8 cellular contexts compared by ENCODE assay signal in genomic region chr19:23762884-23763711, GRCh38. TPM values are rescaled to one million over a fixed set of nuclear protein-coding genes. Genes with fewer than 3 reads are reported as not detected.
DNase-seq lines count a peak whose midpoint lies in the region; ATAC-seq and TF ChIP-seq lines count a peak whose summit lies in the region.

No MANE protein-coding gene starts in this region.

- H3K4me1 Mint-ChIP-seq in activated naive CD4-positive, alpha-beta T cell treated with anti-CD3 and anti-CD28 coated beads, Interleukin-2, amount 50 U/mL, for 24 hours: peaks cover 39% of the 10 kb centered on the region
- H3K4me1 Mint-ChIP-seq in osteocyte (ENCODE audit: unreplicated experiment): peaks cover 21% of the 10 kb centered on the region

- peak overlapping the region; percentile 95 for H3K4me3 Mint-ChIP-seq in activated naive CD4-positive, alpha-beta T cell treated with anti-CD3 and anti-CD28 coated beads, Interleukin-2, amount 50 U/mL, for 24 hours
- peak overlapping the region; percentile 90 for H3K4me3 Mint-ChIP-seq in osteocyte (ENCODE audit: unreplicated experiment)

- intact Hi-C loops in head of caudate nucleus (cut with DNase I): no loop called here

- peak overlapping the region; percentile 82 for H3K27ac Mint-ChIP-seq in activated naive CD4-positive, alpha-beta T cell treated with anti-CD3 and anti-CD28 coated beads, Interleukin-2, amount 50 U/mL, for 24 hours
- peak overlapping the region; percentile 83 for H3K27ac Mint-ChIP-seq in osteocyte (ENCODE audit: unreplicated experiment)

- no peaks in the 10 kb centered on the region for H3K9me3 Mint-ChIP-seq in activated naive CD4-positive, alpha-beta T cell treated with anti-CD3 and anti-CD28 coated beads, Interleukin-2, amount 50 U/mL, for 24 hours
- H3K9me3 Mint-ChIP-seq in osteocyte (ENCODE audit: unreplicated experiment): no peaks in the 10 kb centered on the region

- TF ChIP-seq CTCF in osteocyte (IDR thresholded peaks at IDR 0.05) (no peak), thoracic aorta (IDR thresholded peaks at IDR 0.05) (no peak)

- no peaks in the 10 kb centered on the region for H3K27me3 ChIP-seq in thoracic aorta (replicated peaks; ENCODE audit: insufficient read depth)

- H3K4me1 ChIP-seq in thoracic aorta (ENCODE audit: control insufficient read depth in 1 of 2, low read depth in 2 of 2): peaks cover 8 to 10% of the 10 kb centered on the region in 2 donors

- DNase-seq in RPMI7951 (ENCODE audit: low read depth) (peak; percentile 76), head of caudate nucleus (peak; percentile 80 to 95 (median 89)), osteocyte (ENCODE audit: extremely low spot score, unreplicated experiment) (peak; percentile 94), thoracic aorta (ENCODE audit: low spot score) (no peak)

- no peaks in the 10 kb centered on the region for H3K36me3 ChIP-seq in thoracic aorta

- no peaks in the 10 kb centered on the region for H3K27me3 Mint-ChIP-seq in activated naive CD4-positive, alpha-beta T cell treated with anti-CD3 and anti-CD28 coated beads, Interleukin-2, amount 50 U/mL, for 24 hours
- no peaks in the 10 kb centered on the region for H3K27me3 Mint-ChIP-seq in osteocyte (ENCODE audit: unreplicated experiment)

- H3K27ac ChIP-seq in thoracic aorta: peak overlapping the region; percentile 52 to 66

- peak; percentile 53 for ATAC-seq in HG02970 (IDR thresholded peaks at IDR 0.05; ENCODE audit: low FRiP score, unreplicated experiment)
- peak; percentile 90 for ATAC-seq in thoracic aorta (ENCODE audit: insufficient number of reproducible peaks, low FRiP score, low read depth)
- ATAC-seq in HG02973 (IDR thresholded peaks at IDR 0.05; ENCODE audit: unreplicated experiment): no peak

- H3K4me3 ChIP-seq in GM08714 (ENCODE audit: low read length) (peak overlapping the region; percentile 68; the same call in 1 of the 2 replicates), thoracic aorta (peak overlapping the region; percentile 93)

- H3K36me3 Mint-ChIP-seq in activated naive CD4-positive, alpha-beta T cell treated with anti-CD3 and anti-CD28 coated beads, Interleukin-2, amount 50 U/mL, for 24 hours: peaks cover 2% of the 10 kb centered on the region
- peaks cover 5% of the 10 kb centered on the region for H3K36me3 Mint-ChIP-seq in osteocyte (ENCODE audit: unreplicated experiment)

- H3K9me3 ChIP-seq in thoracic aorta: no peaks in the 10 kb centered on the region

RNA-seq across cellular contexts. Expression of gene ZNF681, which starts 4.4 kb away (rescaled TPM):
- total RNA-seq in RPMI7951 (2014; rRNA removed; shearing (Covaris generic)): 2.3 and 3.8 TPM in 2 replicates
- total RNA-seq in osteocyte (1.4 and 2.4 TPM in 2 replicates), thoracic aorta (1 to 10 TPM in 1 of 2 donors, under 1 TPM in 1; 0.56 to 2.2 TPM)
